ENCODE assay signal across 1 cellular context in genomic region chr17:43449470-43450202, GRCh38.
TF ChIP-seq lines count a peak whose summit lies in the region.

No MANE protein-coding gene starts in this region.

TF ChIP-seq in HepG2, 621 proteins besides CTCF, POLR2A, EP300 and RAD21 (continued from another document and continues in another):
- TF ChIP-seq ZNF407 (CRISPR knock-in tag; IDR thresholded peaks at IDR 0.05; ENCODE audit: not compliant biosample characterization) (no peak), FOXP4 (CRISPR knock-in tag; IDR thresholded peaks at IDR 0.05) (peak; percentile 97), HDAC1 (CRISPR knock-in tag; IDR thresholded peaks at IDR 0.05) (peak; percentile 95), RARA (CRISPR knock-in tag; IDR thresholded peaks at IDR 0.05) (peak; percentile 89), BRF2 (CRISPR knock-in tag; IDR thresholded peaks at IDR 0.05) (no peak), TARDBP (CRISPR knock-in tag; IDR thresholded peaks at IDR 0.05) (peak; percentile 90), ZNF790 (CRISPR knock-in tag; IDR thresholded peaks at IDR 0.05; ENCODE audit: borderline replicate concordance) (no peak), PRMT3 (CRISPR knock-in tag; IDR thresholded peaks at IDR 0.05; ENCODE audit: borderline replicate concordance, low read depth) (0 out of 2 replicates have a peak, but pooled peaks have one; percentile 74), FOXJ3 (CRISPR knock-in tag; IDR thresholded peaks at IDR 0.05; ENCODE audit: borderline replicate concordance) (peak; percentile 96), EHMT2 (IDR thresholded peaks at IDR 0.05; ENCODE audit: borderline replicate concordance, low read depth, low read length) (no peak), AGO1 (IDR thresholded peaks at IDR 0.05; ENCODE audit: low read depth, low read length, poor library complexity, severe bottlenecking) (no peak), ZNF574 (CRISPR knock-in tag; IDR thresholded peaks at IDR 0.05) (peak; percentile 86), KLF11 (CRISPR knock-in tag; IDR thresholded peaks at IDR 0.05) (no peak), GLMP (CRISPR knock-in tag; IDR thresholded peaks at IDR 0.05; ENCODE audit: borderline replicate concordance) (no peak), ZNF224 (CRISPR knock-in tag; IDR thresholded peaks at IDR 0.05) (peak; percentile 84), NFE2L2 (IDR thresholded peaks at IDR 0.05; ENCODE audit: low read length) (peak; percentile 80), ZNF550 (CRISPR knock-in tag; IDR thresholded peaks at IDR 0.05; ENCODE audit: borderline replicate concordance) (no peak), WIZ (CRISPR knock-in tag; IDR thresholded peaks at IDR 0.05) (no peak), CBFB (CRISPR knock-in tag; IDR thresholded peaks at IDR 0.05) (peak; percentile 46; the same call in 1 of the 2 replicates), ZBTB39 (CRISPR knock-in tag; IDR thresholded peaks at IDR 0.05) (peak; percentile 81; the same call in 1 of the 2 replicates), TFAP4 (IDR thresholded peaks at IDR 0.05; ENCODE audit: borderline replicate concordance, low read depth) (peak; percentile 45; the same call in 1 of the 2 replicates), ZNF281 (CRISPR knock-in tag; IDR thresholded peaks at IDR 0.05; ENCODE audit: borderline replicate concordance) (peak; percentile 11; the same call in 1 of the 2 replicates), ZNF652 (CRISPR knock-in tag; IDR thresholded peaks at IDR 0.05; ENCODE audit: borderline replicate concordance, low read depth) (peak; percentile 62; the same call in 1 of the 2 replicates), ZNF766 (CRISPR knock-in tag; IDR thresholded peaks at IDR 0.05; ENCODE audit: borderline replicate concordance) (peak; percentile 80), ZNF383 (CRISPR knock-in tag; IDR thresholded peaks at IDR 0.05; ENCODE audit: borderline replicate concordance) (no peak), ZNF879 (CRISPR knock-in tag; IDR thresholded peaks at IDR 0.05) (no peak), ZFP36L2 (CRISPR knock-in tag; IDR thresholded peaks at IDR 0.05) (no peak), ZNF674 (CRISPR knock-in tag; IDR thresholded peaks at IDR 0.05; ENCODE audit: low read depth) (no peak), ZSCAN9 (CRISPR knock-in tag; IDR thresholded peaks at IDR 0.05; ENCODE audit: borderline replicate concordance) (peak; percentile 89), CBX5 (CRISPR knock-in tag; IDR thresholded peaks at IDR 0.05; ENCODE audit: borderline replicate concordance) (peak; percentile 92; the same call in 1 of the 2 replicates), ZBTB7B (CRISPR knock-in tag; IDR thresholded peaks at IDR 0.05) (peak; percentile 73), SPEN (CRISPR knock-in tag; IDR thresholded peaks at IDR 0.05; ENCODE audit: low read depth) (peak; percentile 55; the same call in 1 of the 2 replicates), PHF5A (CRISPR knock-in tag; IDR thresholded peaks at IDR 0.05; ENCODE audit: low read depth, unreplicated experiment) (no peak), SIX1 (CRISPR knock-in tag; IDR thresholded peaks at IDR 0.05; ENCODE audit: borderline replicate concordance) (peak; percentile 73; the same call in 1 of the 2 replicates)
